11 cellular contexts compared by ENCODE assay signal in the genomic region with DNA sequence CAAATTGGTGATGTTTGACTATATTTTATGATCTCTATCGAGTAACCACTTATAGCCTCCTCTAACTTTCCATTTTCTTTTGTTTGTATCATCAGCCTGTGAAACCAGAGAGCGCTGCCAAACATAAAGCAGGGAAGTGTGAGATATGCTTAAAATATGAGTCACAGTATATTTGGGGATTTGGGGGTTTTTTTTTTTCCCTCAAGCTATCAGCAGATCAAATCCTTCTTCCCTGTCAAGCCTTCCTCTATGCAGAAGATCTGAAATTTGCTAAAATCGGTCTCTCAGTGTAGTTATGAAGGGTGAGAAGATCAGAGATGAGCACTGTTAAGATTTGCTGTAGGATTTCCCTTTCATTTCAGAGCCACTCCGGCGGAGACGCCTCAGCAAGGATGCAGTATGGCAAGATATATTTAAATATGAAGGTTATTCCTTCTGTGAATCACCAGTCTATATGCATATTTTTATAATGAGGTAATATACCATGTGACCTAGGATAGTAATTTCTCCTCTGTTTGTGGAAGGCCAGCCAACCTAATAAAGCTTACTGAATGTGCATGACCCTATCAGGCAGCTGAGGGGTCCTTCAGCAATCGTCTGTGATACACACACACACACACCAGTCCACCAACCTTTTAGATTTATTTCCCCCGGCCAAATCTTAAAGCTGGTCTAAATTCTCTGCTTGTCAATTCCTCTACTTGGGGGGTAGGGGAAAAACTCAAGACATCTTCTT.
DNase-seq lines count a peak whose midpoint lies in the region; ATAC-seq and TF ChIP-seq lines count a peak whose summit lies in the region.
"Had no signal": no experiment of that assay in that cellular context is flagged by ENCODE, and none has a peak within 500 bp of the region (broad histone marks: within the 10 kb centered on the region; RNA-seq: fewer than 3 reads in every experiment).

No MANE protein-coding gene starts in this region.

- no peak overlapping the region for H3K9ac ChIP-seq in subcutaneous abdominal adipose tissue (ENCODE audit: low read length in 5 of 5)

- DNase-seq in activated T-cell treated with anti-CD3 and anti-CD28 coated beads, Interleukin-2, amount 50 U/mL, for 4 hours = no peak
- DNase-seq in activated T-cell treated with anti-CD3 and anti-CD28 coated beads, Interleukin-2, amount 50 U/mL, for 48 hours = no peak
- DNase-seq in hepatocyte (ENCODE audit: low spot score) (no peak), cerebellar cortex (ENCODE audit: low spot score) (no peak), AG20443 (ENCODE audit: low spot score) (no peak)
- DNase-seq: lower lobe of right lung had no signal

- H3K9me3 ChIP-seq in hepatocyte (ENCODE audit: low read depth) = no peaks in the 10 kb centered on the region
- H3K9me3 ChIP-seq in subcutaneous abdominal adipose tissue (ENCODE audit: control insufficient read depth in 5 of 5, low read length in 5 of 5) = no peaks in the 10 kb centered on the region
- H3K9me3 ChIP-seq: BLaER1 treated with 17β-estradiol and CSF1 and Interleukin-3, amounts not matched to agents 10 nM and 100 nM; lower lobe of right lung had no signal

- H3K4me3 ChIP-seq in hepatocyte (no peak overlapping the region), subcutaneous abdominal adipose tissue (ENCODE audit: low read depth in 1 of 5, low read length in 5 of 5) (no peak overlapping the region)
- H3K4me3 ChIP-seq: BLaER1 treated with 17β-estradiol and CSF1 and Interleukin-3, amounts not matched to agents 10 nM and 100 nM; lower lobe of right lung had no signal

- H3K9me2 ChIP-seq in hepatocyte (replicated peaks; ENCODE audit: insufficient read depth) = no peaks in the 10 kb centered on the region

- H2AFZ ChIP-seq in hepatocyte = no peak overlapping the region

- H3K4me1 ChIP-seq in hepatocyte (ENCODE audit: insufficient read depth) = no peaks in the 10 kb centered on the region
- H3K4me1 ChIP-seq in subcutaneous abdominal adipose tissue (ENCODE audit: control insufficient read depth in 5 of 5, insufficient read depth in 5 of 5, low read length in 5 of 5) = peaks cover 0 to 23% (median 15%) of the 10 kb centered on the region in 5 donors

- H3K79me2 ChIP-seq in hepatocyte = peaks cover 86% of the 10 kb centered on the region

- TF ChIP-seq CTCF in hepatocyte (IDR thresholded peaks at IDR 0.05; ENCODE audit: poor library complexity) = no peak

- H3K36me3 Mint-ChIP-seq in activated T-cell treated with anti-CD3 and anti-CD28 coated beads, Interleukin-2, amount 50 U/mL, for 4 hours (ENCODE audit: insufficient read depth) = peaks cover 60% of the 10 kb centered on the region
- H3K36me3 Mint-ChIP-seq in activated naive CD8-positive, alpha-beta T cell = peaks cover 49% of the 10 kb centered on the region

- ATAC-seq in activated T-cell treated with anti-CD3 and anti-CD28 coated beads, Interleukin-2, amount 50 U/mL, for 4 hours = peak; percentile 49 to 65
- no peak for ATAC-seq in GM19467 (IDR thresholded peaks at IDR 0.05; ENCODE audit: unreplicated experiment)

- H3K36me3 ChIP-seq in hepatocyte (replicated peaks; ENCODE audit: insufficient read depth, low read depth) = no peaks in the 10 kb centered on the region
- H3K36me3 ChIP-seq in subcutaneous abdominal adipose tissue (ENCODE audit: control insufficient read depth in 5 of 5, insufficient read depth in 5 of 5, low read length in 5 of 5) = peaks cover 7 to 21% (median 10%) of the 10 kb centered on the region in 5 donors

- peak overlapping the region; percentile 1 for H3K4me2 ChIP-seq in hepatocyte

- H3K4me1 Mint-ChIP-seq in activated T-cell treated with anti-CD3 and anti-CD28 coated beads, Interleukin-2, amount 50 U/mL, for 4 hours (ENCODE audit: low read depth) = peaks cover 84% of the 10 kb centered on the region
- peaks cover 88% of the 10 kb centered on the region for H3K4me1 Mint-ChIP-seq in activated naive CD8-positive, alpha-beta T cell (ENCODE audit: low read depth)

- H3K4me3 Mint-ChIP-seq in activated T-cell treated with anti-CD3 and anti-CD28 coated beads, Interleukin-2, amount 50 U/mL, for 4 hours = peak overlapping the region; percentile 1
- peak overlapping the region; percentile 59 for H3K4me3 Mint-ChIP-seq in activated naive CD8-positive, alpha-beta T cell

- peak overlapping the region; percentile 43 for H3K27ac ChIP-seq in hepatocyte
- H3K27ac ChIP-seq in subcutaneous abdominal adipose tissue (ENCODE audit: low read depth, low read length) = peak overlapping the region; percentile 64
- H3K27ac ChIP-seq: HL-60, lower lobe of right lung had no signal

- WGBS in hepatocyte (ENCODE audit: low lambda C conversion rate, missing lambda C conversion rate) = 70% methylated on average over 8 of the region's 8 CpGs

- no peaks in the 10 kb centered on the region for H4K20me1 ChIP-seq in hepatocyte (ENCODE audit: insufficient read depth, poor library complexity, severe bottlenecking)

- peak overlapping the region; percentile 95 for H3K27ac Mint-ChIP-seq in activated naive CD8-positive, alpha-beta T cell

- H3K27me3 Mint-ChIP-seq in activated T-cell treated with anti-CD3 and anti-CD28 coated beads, Interleukin-2, amount 50 U/mL, for 4 hours (ENCODE audit: low read depth) = no peaks in the 10 kb centered on the region
- H3K27me3 Mint-ChIP-seq in activated naive CD8-positive, alpha-beta T cell = no peaks in the 10 kb centered on the region

- H3K9me3 Mint-ChIP-seq in activated T-cell treated with anti-CD3 and anti-CD28 coated beads, Interleukin-2, amount 50 U/mL, for 4 hours = no peaks in the 10 kb centered on the region
- no peaks in the 10 kb centered on the region for H3K9me3 Mint-ChIP-seq in activated naive CD8-positive, alpha-beta T cell (ENCODE audit: low read depth)

- H3K27me3 ChIP-seq in hepatocyte (no peaks in the 10 kb centered on the region), subcutaneous abdominal adipose tissue (ENCODE audit: control insufficient read depth in 5 of 5, insufficient read depth in 4 of 5, low read length in 5 of 5) (no peaks in the 10 kb centered on the region)
- H3K27me3 ChIP-seq: BLaER1 treated with 17β-estradiol and CSF1 and Interleukin-3, amounts not matched to agents 10 nM and 100 nM had no signal
